In the genomic region with DNA sequence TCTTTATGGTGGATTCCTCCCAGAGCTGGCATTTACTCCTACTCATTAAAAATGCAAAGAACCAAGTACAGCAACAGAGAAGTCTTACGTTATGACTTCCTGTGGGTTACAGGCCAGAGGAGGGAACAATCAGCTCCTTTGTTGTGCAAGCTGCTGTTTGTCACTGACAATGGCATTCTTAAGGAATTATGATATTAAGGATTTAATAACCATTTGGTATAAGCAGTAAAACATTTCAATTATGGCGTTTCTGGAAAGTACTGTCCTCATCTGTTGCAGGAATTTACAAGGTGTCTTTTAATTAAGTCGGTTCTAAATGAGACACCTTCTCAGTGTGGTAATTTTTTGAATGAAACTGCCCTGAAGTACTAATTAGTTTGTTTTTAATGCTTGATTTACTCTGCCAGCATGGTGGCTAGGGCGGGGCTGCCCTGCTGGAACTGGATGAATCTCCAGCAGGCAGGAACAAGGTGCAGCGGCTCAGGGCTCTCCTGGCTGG, we compare ENCODE assay signal across 8 cellular contexts. TPM values are rescaled to one million over a fixed set of nuclear protein-coding genes. Genes with fewer than 3 reads are reported as not detected.
A peak's percentile ranks its signal among the peaks of the same experiment; 100 is the strongest.
DNase-seq lines count a peak whose midpoint lies in the region; ATAC-seq, FAIRE-seq and TF ChIP-seq lines count a peak whose summit lies in the region.

No MANE protein-coding gene starts in this region.

- H3K9me3 ChIP-seq in GM12878 (replicated peaks; ENCODE audit: control insufficient read depth, insufficient read depth, low read length) = no peaks in the 10 kb centered on the region

- intact Hi-C loops in GM12878 (cut with micrococcal nuclease; ENCODE audit: unreplicated experiment) = no loop called here

- no peaks in the 10 kb centered on the region for H4K20me1 ChIP-seq in GM12878 (ENCODE audit: control insufficient read depth, insufficient read depth)

- DNase-seq in Daoy (ENCODE audit: low read depth) (peak; percentile 55), M059J (ENCODE audit: low read depth) (peak; percentile 76), GM12878 (ENCODE audit: low read depth, low spot score) (no peak), neural crest cell (ENCODE audit: low read depth, low spot score) (no peak), H7 (no peak), DMS 273 treated with DMSO at 0.1 percent for 48 hours (lab: John Stamatoyannopoulos, UW) (no peak)

- H3K9me3 Mint-ChIP-seq in neural crest cell = no peaks in the 10 kb centered on the region

- in situ Hi-C loops in GM12878 (cut with MboI) = no loop called here

- TF ChIP-seq CTCF in GM12878 (IDR thresholded peaks at IDR 0.05 in 2 of 3, conservative IDR thresholded peaks at IDR 0.05 in 1 of 3; ENCODE audit: control insufficient read depth in 2 of 3, extremely low read depth in 1 of 3, insufficient read depth in 1 of 3, low read depth in 3 of 3, low read length in 3 of 3) (no peak), neural crest cell (conservative IDR thresholded peaks at IDR 0.05) (no peak)

- no peak for TF ChIP-seq RAD21 in GM12878 (IDR thresholded peaks at IDR 0.05; ENCODE audit: insufficient read depth, low read depth, low read length)

- BruUV-seq in GM12878 (replicated peaks; lab: Mats Ljungman, UMichigan) = no TSS peak

- CTCF ChIA-PET in GM12878 (lab: Yijun Ruan, JAX) = interaction anchor here (0.6 to 5.2 kb wide), 9 partner anchors 9 to 950 kb away, joined by 3 to 56 read pairs (median 5); no protein-coding TSS in a partner anchor

- no peaks in the 10 kb centered on the region for H3K79me2 ChIP-seq in GM12878 (ENCODE audit: control insufficient read depth, insufficient read depth, low read length)

- WGBS in GM12878 (ENCODE audit: insufficient coverage, insufficient replicate concordance, low lambda C conversion rate, missing lambda C conversion rate) = 36% methylated on average over 5 of the region's 5 CpGs

- RAD21 ChIA-PET in GM12878 (lab: Charles Lee; ENCODE audit: unreplicated experiment) = interaction anchor here (0.7 to 3.1 kb wide), 11 partner anchors 9 to 740 kb away, joined by 3 to 27 read pairs (median 4); no protein-coding TSS in a partner anchor

- H3K4me2 ChIP-seq in GM12878 (ENCODE audit: control insufficient read depth, insufficient read depth) = no peak overlapping the region

- peaks cover 23% of the 10 kb centered on the region for H3K4me1 Mint-ChIP-seq in neural crest cell

- SMC1A ChIA-PET in GM12878 (lab: Charles Lee; ENCODE audit: uncharacterized antibody, unreplicated experiment) = interaction anchor here (0.6 to 6.1 kb wide), 8 partner anchors 11 to 885 kb away, joined by 3 to 42 read pairs (median 4); no protein-coding TSS in a partner anchor

- peak overlapping the region; percentile 94 for H3K27ac Mint-ChIP-seq in neural crest cell (ENCODE audit: unreplicated experiment)

- no peak; a peak in 1 of 4 replicates for TF ChIP-seq EP300 in GM12878 (IDR thresholded peaks at IDR 0.05; ENCODE audit: borderline replicate concordance in 1 of 2, control insufficient read depth in 1 of 2, low read depth in 2 of 2, low read length in 2 of 2)

- H3K27ac ChIP-seq in GM12878 (ENCODE audit: control insufficient read depth, insufficient read depth) = no peak overlapping the region

- ATAC-seq in GM12878 (peak; percentile 89), HG03442 (IDR thresholded peaks at IDR 0.05; ENCODE audit: unreplicated experiment) (no peak), GM18867 (IDR thresholded peaks at IDR 0.05; ENCODE audit: unreplicated experiment) (no peak)

- peaks cover 11% of the 10 kb centered on the region for H3K4me1 ChIP-seq in GM12878 (ENCODE audit: control insufficient read depth, insufficient read depth, low read length)

- H3K36me3 ChIP-seq in GM12878 (ENCODE audit: control insufficient read depth in 2 of 2, insufficient read depth in 2 of 2, low read length in 1 of 2) = no peaks in the 10 kb centered on the region
- no peaks in the 10 kb centered on the region for H3K36me3 ChIP-seq in H7 (replicated peaks; ENCODE audit: control insufficient read depth, insufficient read depth, low read length)

- H2AFZ ChIP-seq in GM12878 (ENCODE audit: control insufficient read depth, low read depth, low read length) = no peak overlapping the region; the same call in 1 of the 2 replicates

- no peak for TF ChIP-seq POLR2A in GM12878 (IDR thresholded peaks at IDR 0.05; ENCODE audit: low read depth, low read length)

- H3K27me3 ChIP-seq in GM12878 (replicated peaks in 1 of 2; ENCODE audit: control insufficient read depth in 2 of 2, insufficient read depth in 2 of 2, low read length in 1 of 2) (no peaks in the 10 kb centered on the region), H7 (ENCODE audit: control insufficient read depth, insufficient read depth, low read length) (no peaks in the 10 kb centered on the region)

- H3K36me3 Mint-ChIP-seq in neural crest cell (ENCODE audit: low read depth) = no peaks in the 10 kb centered on the region

- POLR2A ChIA-PET in GM12878 (lab: Charles Lee) = interaction anchor here (0.6 to 2.0 kb wide), 8 partner anchors 12 to 85 kb away, joined by 3 to 13 read pairs (median 6); no protein-coding TSS in a partner anchor

- peak; percentile 47 for FAIRE-seq in GM12878 (lab: Jason Lieb, UNC)

- no peaks in the 10 kb centered on the region for H3K27me3 Mint-ChIP-seq in neural crest cell (ENCODE audit: low read depth)

- peak overlapping the region; percentile 52 for H3K4me3 Mint-ChIP-seq in neural crest cell

- H3K4me3 ChIP-seq in GM12878 (no peak overlapping the region), H7 (ENCODE audit: insufficient read depth, low read depth, low read length) (no peak overlapping the region)

- no peak overlapping the region for H3K9ac ChIP-seq in GM12878 (ENCODE audit: control insufficient read depth, insufficient read depth, low read length)

TF ChIP-seq in GM12878, 131 proteins besides CTCF, POLR2A, EP300 and RAD21 (continues in another document):
- TF ChIP-seq ZNF592 (IDR thresholded peaks at IDR 0.05) (no peak), TARDBP (IDR thresholded peaks at IDR 0.05; ENCODE audit: borderline replicate concordance) (no peak), MEF2B (IDR thresholded peaks at IDR 0.05; ENCODE audit: partially characterized antibody, poor library complexity, severe bottlenecking) (peak; percentile 27), CBX5 (IDR thresholded peaks at IDR 0.05; ENCODE audit: low read depth) (no peak)

RNA-seq across cellular contexts. Expression of gene VDAC1, which starts 49.1 kb away (rescaled TPM):
- total RNA-seq in Daoy (2014; rRNA removed; shearing (Covaris generic)) = 474 and 499 TPM in 2 replicates
- 373 and 402 TPM in 2 replicates for total RNA-seq in M059J (2014; rRNA removed; shearing (Covaris generic))
- 106 and 109 TPM in 2 replicates for total RNA-seq in GM12878 (2013; cell fraction: nucleolus; rRNA removed)
- 314 and 372 TPM in 2 replicates for total RNA-seq in GM12878 (2014; rRNA removed)
- total RNA-seq in GM12878 (2014; rRNA removed; fragmentation: Illumina TruSeq; extraction: Trizol) = 420 and 440 TPM in 2 replicates
- 323 and 329 TPM in 2 replicates for total RNA-seq in GM12878 (2021)
- 226 TPM for polyA plus RNA-seq in GM12878 (2011; ENCODE audit: low read depth)
- 245 and 246 TPM in 2 replicates for polyA plus RNA-seq in GM12878 (2011; rRNA removed)
- 168 and 223 TPM in 2 replicates for polyA plus RNA-seq in GM12878 (2011; cell fraction: cytosol; rRNA removed)
- polyA plus RNA-seq in GM12878 (2011; cell fraction: nucleus; rRNA removed) = 155 and 189 TPM in 2 replicates
- 300 and 373 TPM in 2 replicates for polyA plus RNA-seq in GM12878 (2012)
- 448 and 558 TPM in 2 replicates for polyA plus RNA-seq in GM12878 (2014; fragmentation: Illumina TruSeq; extraction: Trizol)
- 100 to 1,000 TPM; 276 to 376 TPM for polyA plus RNA-seq in GM12878 (2014; fragmentation: Nextera tagmentation; extraction: Ambion mirVana)
- 260 and 293 TPM in 2 replicates for polyA plus RNA-seq in GM12878 (2014; rRNA removed)
- 100 to 1,000 TPM; 464 to 488 TPM for polyA plus RNA-seq in GM12878 (2016; fragmentation: Nextera tagmentation; extraction: Ambion mirVana)
- 127 and 259 TPM in 2 replicates for polyA minus RNA-seq in GM12878 (2011; rRNA and poly(A)+ RNA removed)
- polyA minus RNA-seq in GM12878 (2011; cell fraction: cytosol; rRNA and poly(A)+ RNA removed) = 100.0 and 136 TPM in 2 replicates
- polyA minus RNA-seq in GM12878 (2011; cell fraction: nucleus; rRNA and poly(A)+ RNA removed) = 40.5 and 61.9 TPM in 2 replicates
- total RNA-seq in neural crest cell = 218 and 234 TPM in 2 replicates
- total RNA-seq in H7 (2014; rRNA removed; shearing (Covaris generic)) = 368 and 419 TPM in 2 replicates

Comparison
In these comparisons a context has a peak if more than half of its experiments do, and no peak if none do; other contexts are left out.
1. DNase-seq: peak in Daoy (single experiment) and M059J (single experiment); none in GM12878 (single experiment), neural crest cell (single experiment), H7 (single experiment) and DMS 273 treated with DMSO at 0.1 percent for 48 hours (single experiment).